In the genomic region with DNA sequence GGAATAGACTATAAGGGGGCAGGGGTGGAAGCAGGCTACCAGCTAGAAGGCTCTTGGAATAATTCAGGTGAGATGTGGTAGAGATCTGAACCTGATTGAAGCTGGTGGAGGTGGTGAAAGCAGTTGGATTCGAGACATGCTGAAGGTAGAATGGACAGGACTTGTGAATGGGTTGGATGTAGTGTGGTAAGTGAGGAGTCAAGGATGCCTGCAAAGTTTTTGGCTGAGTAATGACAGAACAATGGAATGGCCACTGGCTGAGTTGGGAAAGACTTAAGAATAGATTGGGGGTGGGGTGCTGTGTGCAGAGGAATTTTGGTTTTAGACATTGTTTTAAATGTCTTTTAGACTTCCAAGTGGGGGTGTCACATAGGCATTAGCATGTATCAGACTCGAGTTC, we compare ENCODE assay signal across 19 cellular contexts. TPM values are rescaled to one million over a fixed set of nuclear protein-coding genes. Genes with fewer than 3 reads are reported as not detected.
DNase-seq lines count a peak whose midpoint lies in the region; ATAC-seq and TF ChIP-seq lines count a peak whose summit lies in the region.
"Had no signal": no experiment of that assay in that cellular context is flagged by ENCODE, and none has a peak within 500 bp of the region (broad histone marks: within the 10 kb centered on the region; RNA-seq: fewer than 3 reads in every experiment).

No MANE protein-coding gene starts in this region.

- no peak overlapping the region for H3K4me3 Mint-ChIP-seq in activated CD4-positive, alpha-beta T cell treated with anti-CD3 and anti-CD28 coated beads for 36 hours
- H3K4me3 Mint-ChIP-seq: CD8-positive, alpha-beta T cell had no signal

- intact Hi-C loops in activated CD4-positive, alpha-beta T cell treated with anti-CD3 and anti-CD28 coated beads for 36 hours (cut with DNase I, micrococcal nuclease): no loop called here

- no peaks in the 10 kb centered on the region for H3K9me3 Mint-ChIP-seq in activated CD4-positive, alpha-beta T cell treated with anti-CD3 and anti-CD28 coated beads for 36 hours (ENCODE audit: low read depth)
- H3K9me3 Mint-ChIP-seq: CD8-positive, alpha-beta T cell had no signal

- peaks cover 11% of the 10 kb centered on the region for H3K4me1 Mint-ChIP-seq in activated CD4-positive, alpha-beta T cell treated with anti-CD3 and anti-CD28 coated beads for 36 hours

- CTCF ChIA-PET in activated CD4-positive, alpha-beta T cell treated with anti-CD3 and anti-CD28 coated beads for 36 hours (lab: Charles Lee): no interaction called here

- H3K4me3 ChIP-seq in astrocyte of the cerebellum (ENCODE audit: low read depth, low read length): no peak overlapping the region
- H3K4me3 ChIP-seq: gastrocnemius medialis, thoracic aorta had no signal

- no peaks in the 10 kb centered on the region for H3K27me3 ChIP-seq in foreskin keratinocyte
- H3K27me3 ChIP-seq: gastrocnemius medialis had no signal

- no peak overlapping the region for H3K27ac ChIP-seq in foreskin keratinocyte
- H3K27ac ChIP-seq: gastrocnemius medialis, thoracic aorta had no signal

- H3K4me1 ChIP-seq in foreskin keratinocyte: no peaks in the 10 kb centered on the region
- H3K4me1 ChIP-seq: gastrocnemius medialis had no signal

- DNase-seq in activated CD4-positive, alpha-beta T cell treated with anti-CD3 and anti-CD28 coated beads for 36 hours: no peak
- DNase-seq in activated CD4-positive, alpha-beta T cell treated with anti-CD3 and anti-CD28 coated beads, Interleukin-2, amount 50 U/mL, for 1 hour: no peak
- peak; percentile 6 for DNase-seq in astrocyte of the cerebellum (ENCODE audit: low read depth)
- peak in 1 of 2 donors; percentile 13 for DNase-seq in foreskin keratinocyte
- no peak for DNase-seq in GM10266 (ENCODE audit: extremely low spot score)
- no peak for DNase-seq in activated CD4-positive, CD25-positive, alpha-beta regulatory T cell (lab: John Stamatoyannopoulos, UW)
- DNase-seq in medulla oblongata (ENCODE audit: extremely low spot score): no peak
- DNase-seq: 8988T; activated naive CD4-positive, alpha-beta T cell treated with Interleukin-2 at 50 U/mL for 16 hours; CD8-positive, alpha-beta T cell; effector memory CD4-positive, alpha-beta T cell; gastrocnemius medialis; NK-92 treated with Interleukin-12 subunit alpha and Interleukin-12 subunit beta, amount 100 ng/mL, for 24 hours; occipital lobe; stimulated activated CD4-positive, alpha-beta T cell treated with anti-CD3 and anti-CD28 coated beads, Interleukin-4, amount 100 ng/mL, for 4 hours; T-helper 2 cell had no signal

- peaks cover 7% of the 10 kb centered on the region for H3K36me3 Mint-ChIP-seq in activated CD4-positive, alpha-beta T cell treated with anti-CD3 and anti-CD28 coated beads for 36 hours (ENCODE audit: low read depth)

- in situ Hi-C loops in astrocyte of the cerebellum (cut with HindIII; ENCODE audit: low sequenced_read_pairs): no loop called here

- POLR2A ChIA-PET in activated CD4-positive, alpha-beta T cell treated with anti-CD3 and anti-CD28 coated beads for 36 hours (lab: Charles Lee): no interaction called here

- no peaks in the 10 kb centered on the region for H3K27me3 Mint-ChIP-seq in activated CD4-positive, alpha-beta T cell treated with anti-CD3 and anti-CD28 coated beads for 36 hours

- TF ChIP-seq CTCF in astrocyte of the cerebellum (IDR thresholded peaks at IDR 0.05; ENCODE audit: low read depth, low read length, missing control alignments) (no peak), foreskin keratinocyte (conservative IDR thresholded peaks at IDR 0.05) (no peak), GM10266 (IDR thresholded peaks at IDR 0.05; ENCODE audit: control insufficient read depth, insufficient read depth, low read depth, missing control alignments) (no peak)

- peak; percentile 12 for ATAC-seq in activated CD4-positive, alpha-beta T cell treated with anti-CD3 and anti-CD28 coated beads for 36 hours
- ATAC-seq in foreskin keratinocyte: peak; percentile 27
- ATAC-seq in activated CD4-positive, CD25-positive, alpha-beta regulatory T cell treated with anti-CD3 and anti-CD28 coated beads, Interleukin-2, amount 50 U/mL, for 24 hours: no peak
- ATAC-seq: CD8-positive, alpha-beta T cell; gastrocnemius medialis; Right ventricle myocardium inferior had no signal

- no peak overlapping the region for H3K27ac Mint-ChIP-seq in activated CD4-positive, alpha-beta T cell treated with anti-CD3 and anti-CD28 coated beads for 36 hours

RNA-seq across cellular contexts. Expression of a gene that starts 33.5 kb away (rescaled TPM):
- 10 to 100 TPM; 29.8 to 34.7 TPM for total RNA-seq in activated CD4-positive, alpha-beta T cell treated with anti-CD3 and anti-CD28 coated beads for 36 hours
- total RNA-seq in foreskin keratinocyte: 25.5 and 26.4 TPM in 2 replicates
- polyA plus RNA-seq in foreskin keratinocyte: 29.4 and 31.1 TPM in 2 replicates

Comparison
In these comparisons a context has a peak if more than half of its experiments do, and no peak if none do; other contexts are left out.
1. ATAC-seq: peak in activated CD4-positive, alpha-beta T cell treated with anti-CD3 and anti-CD28 coated beads for 36 hours (single experiment) and foreskin keratinocyte (single experiment); none in activated CD4-positive, CD25-positive, alpha-beta regulatory T cell treated with anti-CD3 and anti-CD28 coated beads, Interleukin-2, amount 50 U/mL, for 24 hours (0 of 2).